ENCODE assay signal across 23 cellular contexts in the genomic region with DNA sequence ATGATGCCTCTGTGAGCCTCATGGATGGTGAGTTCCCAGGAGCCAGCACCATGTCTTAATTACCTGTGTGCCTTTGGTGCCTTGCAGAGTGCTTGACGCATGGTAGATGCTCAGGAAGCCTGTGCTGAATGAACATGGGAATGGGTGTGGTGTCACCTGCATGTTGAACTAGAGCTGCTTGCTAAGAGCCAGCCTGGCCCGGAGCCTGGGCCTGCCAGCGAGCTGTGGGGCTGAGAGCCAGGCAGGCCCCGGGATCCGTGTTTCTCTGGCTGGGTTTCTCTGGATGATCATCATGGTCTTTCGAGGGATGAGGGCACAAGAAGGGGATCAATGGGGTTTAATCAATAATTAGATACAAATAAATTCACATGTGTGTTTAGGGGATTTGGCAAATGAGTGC. TPM values are rescaled to one million over a fixed set of nuclear protein-coding genes. Genes with fewer than 3 reads are reported as not detected.
DNase-seq lines count a peak whose midpoint lies in the region; ATAC-seq and TF ChIP-seq lines count a peak whose summit lies in the region.
"Had no signal": no experiment of that assay in that cellular context is flagged by ENCODE, and none has a peak within 500 bp of the region (broad histone marks: within the 10 kb centered on the region; RNA-seq: fewer than 3 reads in every experiment).

No MANE protein-coding gene starts in this region.

- H3K27ac Mint-ChIP-seq in natural killer cell treated with Interleukin-12 subunit alpha and Interleukin-12 subunit beta and Interleukin-15 and Interleukin-18, amount 100 ng/mL, for 72 hours = no peak overlapping the region
- H3K27ac Mint-ChIP-seq in natural killer cell = no peak overlapping the region

- no peak for TF ChIP-seq POLR2A in GM18505 (IDR thresholded peaks at IDR 0.05; ENCODE audit: borderline replicate concordance, extremely low read depth, insufficient read depth, insufficient read length)

- H3K27me3 Mint-ChIP-seq in natural killer cell treated with Interleukin-12 subunit alpha and Interleukin-12 subunit beta and Interleukin-15 and Interleukin-18, amount 100 ng/mL, for 72 hours = no peaks in the 10 kb centered on the region
- H3K27me3 Mint-ChIP-seq in natural killer cell (ENCODE audit: low read depth in 2 of 2) = peaks cover 3 to 8% of the 10 kb centered on the region in 2 donors

- H3K36me3 Mint-ChIP-seq in natural killer cell treated with Interleukin-12 subunit alpha and Interleukin-12 subunit beta and Interleukin-15 and Interleukin-18, amount 100 ng/mL, for 72 hours = no peaks in the 10 kb centered on the region
- no peaks in the 10 kb centered on the region for H3K36me3 Mint-ChIP-seq in natural killer cell
- H3K36me3 Mint-ChIP-seq: CD4-positive, alpha-beta memory T cell had no signal

- peak; percentile 13 for DNase-seq in natural killer cell treated with Interleukin-12 subunit alpha and Interleukin-12 subunit beta and Interleukin-15 and Interleukin-18, amount 100 ng/mL, for 72 hours (ENCODE audit: low spot score)
- no peak for DNase-seq in natural killer cell
- DNase-seq in cerebellar cortex (ENCODE audit: low spot score) = peak; percentile 43
- no peak for DNase-seq in left lobe of liver (ENCODE audit: low spot score)
- no peak for DNase-seq in NOMO-1 treated with dmso at 0.1 percent for 144 hours (lab: John Stamatoyannopoulos, UW; ENCODE audit: unreplicated experiment)
- DNase-seq in stimulated activated CD4-positive, alpha-beta T cell treated with anti-CD3 and anti-CD28 coated beads, Interleukin-12 subunit alpha, Interleukin-12 subunit beta, amount 100 ng/mL, for 4 hours = no peak
- DNase-seq: CD4-positive, alpha-beta memory T cell; DND-41; GOT3; MV-4-11; NCI-H1105 treated with DMSO at 0.1 percent for 48 hours; NCI-H1694; NCI-H2081; NCI-H2171; NCI-H345; NCI-H524; NCI-H774; SIG-M5; SK-N-SH had no signal

- H3K4me3 Mint-ChIP-seq in natural killer cell treated with Interleukin-12 subunit alpha and Interleukin-12 subunit beta and Interleukin-15 and Interleukin-18, amount 100 ng/mL, for 72 hours = no peak overlapping the region
- H3K4me3 Mint-ChIP-seq in natural killer cell = no peak overlapping the region
- H3K4me3 Mint-ChIP-seq: CD4-positive, alpha-beta memory T cell had no signal

- TF ChIP-seq CTCF in natural killer cell (IDR thresholded peaks at IDR 0.05) = no peak

- intact Hi-C loops in natural killer cell (cut with micrococcal nuclease) = no loop called here

- ATAC-seq in natural killer cell treated with Interleukin-12 subunit alpha and Interleukin-12 subunit beta and Interleukin-15 and Interleukin-18, amount 100 ng/mL, for 72 hours = no peak
- no peak for ATAC-seq in natural killer cell
- peak; percentile 49 for ATAC-seq in left lobe of liver
- ATAC-seq in GM18505 (IDR thresholded peaks at IDR 0.05; ENCODE audit: unreplicated experiment) = no peak
- ATAC-seq: A549, HCT116 had no signal

- no peaks in the 10 kb centered on the region for H3K9me3 Mint-ChIP-seq in natural killer cell treated with Interleukin-12 subunit alpha and Interleukin-12 subunit beta and Interleukin-15 and Interleukin-18, amount 100 ng/mL, for 72 hours
- H3K9me3 Mint-ChIP-seq in natural killer cell = no peaks in the 10 kb centered on the region
- H3K9me3 Mint-ChIP-seq: CD4-positive, alpha-beta memory T cell had no signal

- H3K4me1 Mint-ChIP-seq in natural killer cell treated with Interleukin-12 subunit alpha and Interleukin-12 subunit beta and Interleukin-15 and Interleukin-18, amount 100 ng/mL, for 72 hours (ENCODE audit: low read depth in 2 of 2) = no peaks in the 10 kb centered on the region
- H3K4me1 Mint-ChIP-seq in natural killer cell = peaks cover 0 to 5% of the 10 kb centered on the region in 2 donors
- H3K4me1 Mint-ChIP-seq: CD4-positive, alpha-beta memory T cell had no signal

RNA-seq across cellular contexts. Expression of a gene that starts 6.7 kb away (rescaled TPM):
- total RNA-seq in natural killer cell treated with Interleukin-12 subunit alpha and Interleukin-12 subunit beta and Interleukin-15 and Interleukin-18, amount 100 ng/mL, for 72 hours = not detected
- not detected for total RNA-seq in natural killer cell
- total RNA-seq in left lobe of liver = not detected
- total RNA-seq: CD4-positive, alpha-beta memory T cell; M059J had no signal

RNA-seq across cellular contexts. Expression of a gene that starts 9.4 kb away (rescaled TPM):
- not detected for total RNA-seq in natural killer cell treated with Interleukin-12 subunit alpha and Interleukin-12 subunit beta and Interleukin-15 and Interleukin-18, amount 100 ng/mL, for 72 hours
- total RNA-seq in natural killer cell = not detected
- total RNA-seq in left lobe of liver = not detected
- total RNA-seq: CD4-positive, alpha-beta memory T cell; M059J had no signal

Comparison
In these comparisons a context has a peak if more than half of its experiments do, and no peak if none do; other contexts are left out.
1. DNase-seq: peak in natural killer cell treated with Interleukin-12 subunit alpha and Interleukin-12 subunit beta and Interleukin-15 and Interleukin-18, amount 100 ng/mL, for 72 hours (single experiment) and cerebellar cortex (single experiment); none in natural killer cell (single experiment), left lobe of liver (single experiment), NOMO-1 treated with dmso at 0.1 percent for 144 hours (single experiment) and stimulated activated CD4-positive, alpha-beta T cell treated with anti-CD3 and anti-CD28 coated beads, Interleukin-12 subunit alpha, Interleukin-12 subunit beta, amount 100 ng/mL, for 4 hours (single experiment).